In the genomic region with DNA sequence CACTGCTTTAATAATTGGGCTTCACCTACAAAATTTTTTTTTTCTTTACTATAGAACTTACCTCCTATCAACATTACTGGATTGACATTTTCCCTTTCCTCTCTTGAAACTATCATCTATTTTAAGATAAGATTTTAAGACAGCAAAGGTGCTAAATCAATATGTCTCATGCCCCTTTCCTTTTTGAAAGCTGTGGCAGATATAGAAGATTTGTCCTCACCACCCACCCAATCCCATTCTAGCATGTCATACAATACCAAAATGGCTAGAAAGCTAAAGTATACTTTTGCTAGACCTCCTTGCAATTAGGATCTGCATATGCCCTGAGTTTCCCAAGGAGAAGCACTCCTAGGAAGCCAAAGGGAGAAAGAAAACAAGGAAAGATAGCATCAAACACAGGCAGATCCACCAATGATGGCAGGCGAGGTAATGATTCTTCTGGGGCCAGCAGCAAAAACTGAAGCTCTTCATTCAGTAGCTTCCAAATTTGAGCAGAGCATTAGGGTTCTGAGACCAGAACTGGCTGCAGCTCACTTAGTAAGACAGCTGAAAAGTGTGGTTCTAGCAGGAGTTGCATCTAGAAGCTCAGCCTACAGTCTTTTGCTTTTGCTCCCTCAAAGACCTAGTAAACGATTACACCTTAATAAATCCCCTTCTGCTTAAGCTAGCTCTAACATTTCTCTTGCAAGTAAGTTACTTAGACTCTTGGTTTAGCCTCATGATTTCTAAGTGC, we compare ENCODE assay signal across 1 cellular context.
TF ChIP-seq lines count a peak whose summit lies in the region.

No MANE protein-coding gene starts in this region.

TF ChIP-seq in H1, 55 proteins besides CTCF, POLR2A, EP300 and RAD21 (continued from another document):
- TF ChIP-seq USF2 (IDR thresholded peaks at IDR 0.05; ENCODE audit: low read length) (no peak), ASH2L (IDR thresholded peaks at IDR 0.05; ENCODE audit: low read length) (no peak), SIN3A (conservative IDR thresholded peaks at IDR 0.05 in 1 of 2, IDR thresholded peaks at IDR 0.05 in 1 of 2; ENCODE audit: low read depth in 1 of 2, low read length in 2 of 2) (no peak), ATF3 (IDR thresholded peaks at IDR 0.05; ENCODE audit: insufficient read depth, low read depth, low read length) (no peak), NRF1 (IDR thresholded peaks at IDR 0.05; ENCODE audit: low read depth, low read length) (no peak), BACH1 (IDR thresholded peaks at IDR 0.05; ENCODE audit: low read length) (no peak)
